Comparison of ENCODE assay signal across 8 cellular contexts in the genomic region with DNA sequence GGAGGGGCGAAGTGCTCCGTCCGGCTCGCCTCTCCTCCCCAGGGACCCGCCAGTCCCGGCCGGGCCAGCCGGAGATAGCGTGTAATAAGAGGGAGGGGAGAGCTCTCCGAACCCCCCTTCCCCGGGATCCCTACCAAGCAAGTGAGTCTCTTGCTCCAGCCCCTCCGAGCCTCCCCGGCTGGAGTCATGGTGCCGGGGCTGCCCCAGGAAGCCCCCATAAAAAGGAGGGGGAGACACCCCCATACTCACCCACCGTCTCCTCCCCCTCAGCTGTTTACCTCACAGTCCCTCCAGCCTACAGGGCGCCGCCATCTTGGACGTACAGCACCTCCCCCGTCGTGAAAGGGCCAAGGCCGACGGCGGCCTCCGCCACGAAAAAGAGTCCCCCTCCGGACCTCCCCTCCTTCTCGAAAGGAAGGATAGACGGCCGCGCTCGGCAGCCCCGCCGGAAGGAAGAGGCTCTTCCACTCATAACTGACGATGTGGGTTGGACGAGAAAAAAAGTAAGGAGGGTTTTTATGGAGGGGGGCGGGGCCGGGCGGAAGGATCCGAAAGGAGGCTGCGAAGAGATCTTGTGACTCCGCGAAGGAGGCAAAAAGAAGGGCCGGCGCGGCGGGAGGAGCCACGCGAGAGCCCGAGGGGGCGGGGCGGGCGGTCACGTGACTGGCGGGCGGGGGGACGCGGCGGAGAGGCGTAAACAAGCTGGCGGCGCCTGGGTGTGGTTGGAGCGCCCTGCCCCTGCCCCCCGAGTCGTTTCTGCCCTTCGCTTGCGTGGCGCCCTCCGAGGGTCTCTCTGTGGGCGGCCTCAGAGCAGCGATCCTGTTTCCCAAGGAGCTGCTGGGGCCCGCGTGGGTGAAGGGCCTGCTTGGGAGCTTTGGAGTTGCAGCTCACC. TPM values are rescaled to one million over a fixed set of nuclear protein-coding genes. Genes with fewer than 3 reads are reported as not detected.
DNase-seq lines count a peak whose midpoint lies in the region; ATAC-seq and TF ChIP-seq lines count a peak whose summit lies in the region.

A gene (minus strand): TSS at position 323 of the 892 bp plus-strand sequence. CDS start 15,744 bp downstream, outside the sequence.

- H3K36me3 ChIP-seq in right atrium auricular region (no peaks in the 10 kb centered on the region), psoas muscle (ENCODE audit: insufficient read depth in 1 of 2, low read depth in 1 of 2) (no peaks in the 10 kb centered on the region), urinary bladder (ENCODE audit: insufficient read depth) (no peaks in the 10 kb centered on the region)

- WGBS in psoas muscle, 3 donors = 0 to 1% (median 1%) methylated on average over 48 to 72 of the region's 72 CpGs
- WGBS in urinary bladder = under 1% methylated on average over 72 of the region's 72 CpGs

- DNase-seq in GM12864 (ENCODE audit: low read depth) (peak; percentile 75), NCI-H187 (lab: John Stamatoyannopoulos, UW) (peak; percentile 50 to 81), T-helper 2 cell (peak; percentile 95 to 99 (median 97)), right atrium auricular region (ENCODE audit: low spot score) (peak; percentile 95), psoas muscle (peak; percentile 98 to 99)

- no peak for TF ChIP-seq CTCF in GM12864 (IDR thresholded peaks at IDR 0.05; ENCODE audit: low read depth, low read length, missing control alignments)
- TF ChIP-seq CTCF in right atrium auricular region (IDR thresholded peaks at IDR 0.05) = no peak
- no peak for TF ChIP-seq CTCF in psoas muscle (IDR thresholded peaks at IDR 0.05)

- peak within 1 kb of the TSS; percentile 98 for H3K27ac ChIP-seq in angular gyrus (ENCODE audit: low read depth, low read length)
- H3K27ac ChIP-seq in right atrium auricular region = peak within 1 kb of the TSS; percentile 92 to 95
- peak within 1 kb of the TSS; percentile 96 for H3K27ac ChIP-seq in psoas muscle
- H3K27ac ChIP-seq in urinary bladder (ENCODE audit: low read depth) = peak within 1 kb of the TSS; percentile 98

- intact Hi-C loops in psoas muscle (cut with DNase I) = no loop called here

- ATAC-seq in HG02884 (IDR thresholded peaks at IDR 0.05; ENCODE audit: unreplicated experiment) (peak; percentile 60), psoas muscle (peak; percentile 94 to 96 (median 96))

- H3K27me3 ChIP-seq in right atrium auricular region (no peaks in the 10 kb centered on the region), psoas muscle (ENCODE audit: insufficient read depth in 3 of 3, low read length in 2 of 3) (no peaks in the 10 kb centered on the region)

- peak within 1 kb of the TSS; percentile 67 for H3K4me3 ChIP-seq in GM12864 (ENCODE audit: low read depth, low read length)
- H3K4me3 ChIP-seq in right atrium auricular region = peak within 1 kb of the TSS; percentile 92 to 98
- H3K4me3 ChIP-seq in psoas muscle = peak within 1 kb of the TSS; percentile 78
- H3K4me3 ChIP-seq in urinary bladder (ENCODE audit: low read depth, low read length) = peak within 1 kb of the TSS; percentile 95

- H3K4me1 ChIP-seq in right atrium auricular region (peaks cover 0 to 32% of the 10 kb centered on the region in 2 donors), psoas muscle (peaks cover 30% of the 10 kb centered on the region), urinary bladder (ENCODE audit: insufficient read depth) (peaks cover 2% of the 10 kb centered on the region)

- H3K9me3 ChIP-seq in right atrium auricular region (no peaks in the 10 kb centered on the region), psoas muscle (no peaks in the 10 kb centered on the region)

RNA-seq across cellular contexts. Expression of the gene that starts here (rescaled TPM):
- total RNA-seq in right atrium auricular region = 10 to 100 TPM; 27.6 to 36.4 TPM
- 10 to 100 TPM; 20.8 to 38.4 (median 30.0) TPM for total RNA-seq in psoas muscle
- polyA plus RNA-seq in psoas muscle = 10 to 100 TPM; 13.1 to 33.7 (median 13.3) TPM
- 65.8 TPM for total RNA-seq in urinary bladder
- 12.1 TPM for polyA plus RNA-seq in urinary bladder

Comparison
In these comparisons a context has a peak if more than half of its experiments do, and no peak if none do; other contexts are left out.
1. Peak in every context shown above with its lines: DNase-seq, ATAC-seq, H3K4me3 ChIP-seq and H3K27ac ChIP-seq.